28 cellular contexts compared by ENCODE assay signal in the genomic region with DNA sequence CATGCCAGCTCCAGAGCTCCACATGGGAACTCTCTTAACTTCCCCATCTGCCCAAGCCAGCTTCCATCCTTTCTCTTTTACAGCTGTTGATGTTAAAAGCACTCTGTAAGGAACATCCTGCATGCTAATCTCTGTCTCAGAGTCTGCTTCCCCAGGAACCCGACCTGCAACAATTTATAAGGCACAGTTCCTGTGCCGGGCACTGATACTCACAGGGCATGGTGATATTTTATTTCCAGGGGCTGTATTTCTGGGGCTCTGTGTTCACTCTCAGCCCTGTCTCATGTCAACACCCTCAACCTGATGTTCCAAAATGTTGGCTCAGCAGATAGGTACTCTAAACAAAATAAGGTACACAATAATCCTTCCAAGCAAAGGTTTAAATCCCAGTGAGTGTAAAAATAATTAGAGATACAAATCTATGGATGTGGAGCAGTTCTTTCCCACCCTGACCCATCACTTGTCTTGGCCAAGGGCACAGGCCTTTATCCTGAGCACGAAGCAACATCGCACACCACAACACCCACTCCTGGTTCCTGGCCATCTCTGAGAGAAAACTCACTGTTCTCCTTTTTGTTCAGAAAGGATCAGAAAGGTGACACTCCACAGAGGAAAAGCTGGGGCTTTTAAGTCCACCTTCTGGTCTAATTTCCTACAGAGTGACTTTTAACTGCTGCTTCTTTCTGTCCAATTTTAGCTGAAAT. TPM values are rescaled to one million over a fixed set of nuclear protein-coding genes. Genes with fewer than 3 reads are reported as not detected.
"Had no signal": no experiment of that assay in that cellular context is flagged by ENCODE, and none has a peak within 500 bp of the region (broad histone marks: within the 10 kb centered on the region; RNA-seq: fewer than 3 reads in every experiment).

No MANE protein-coding gene starts in this region.

- H3K9me3 ChIP-seq: esophagus squamous epithelium, left lung, lower lobe of right lung, ovary, psoas muscle, suprapubic skin, transverse colon, upper lobe of right lung, uterus had no signal

- H3K27ac ChIP-seq: coronary artery, esophagus squamous epithelium, left lung, lower lobe of right lung, ovary, psoas muscle, suprapubic skin, transverse colon, upper lobe of right lung, uterus had no signal

- H3K27me3 ChIP-seq: esophagus squamous epithelium, left lung, ovary, suprapubic skin, transverse colon, upper lobe of right lung, uterus had no signal

- H3K4me1 ChIP-seq: esophagus squamous epithelium, left lung, lower lobe of right lung, psoas muscle, suprapubic skin, transverse colon, upper lobe of right lung, uterus had no signal

- ATAC-seq: left lung; lower lobe of right lung; naive thymus-derived CD8-positive, alpha-beta T cell; psoas muscle; stimulated activated naive CD8-positive, alpha-beta T cell treated with anti-CD3 and anti-CD28 coated beads, Interleukin-15, amount 100 ng/mL, for 72 hours; upper lobe of right lung had no signal

- H3K36me3 ChIP-seq: esophagus squamous epithelium, left lung, lower lobe of right lung, ovary, suprapubic skin, transverse colon, upper lobe of right lung, uterus had no signal

- H3K4me3 ChIP-seq: coronary artery, esophagus squamous epithelium, left lung, lower lobe of right lung, ovary, psoas muscle, suprapubic skin, transverse colon, upper lobe of right lung, uterus had no signal

- DNase-seq: dermis blood vessel endothelial cell; effector memory CD4-positive, alpha-beta T cell; erythroblast; esophagus squamous epithelium; foreskin melanocyte; glutamatergic neuron; kidney; left lung; lower lobe of right lung; naive thymus-derived CD8-positive, alpha-beta T cell; occipital lobe; ovary; posterior cingulate gyrus; psoas muscle; small intestine; stimulated activated CD4-positive, alpha-beta T cell treated with anti-CD3 and anti-CD28 coated beads, Interleukin-15, amount 100 ng/mL, for 24 hours; stimulated activated CD4-positive, alpha-beta T cell treated with anti-CD3 and anti-CD28 coated beads, Interleukin-2, amount 100 ng/mL, for 48 hours; stimulated activated CD8-positive, alpha-beta memory T cell treated with anti-CD3 and anti-CD28 coated beads, Interleukin-4, amount 100 ng/mL, for 48 hours; stimulated activated naive CD4-positive, alpha-beta T cell; stimulated activated naive CD8-positive, alpha-beta T cell treated with anti-CD3 and anti-CD28 coated beads, Interleukin-15, amount 100 ng/mL, for 72 hours; transverse colon; upper lobe of right lung; uterus had no signal

RNA-seq across cellular contexts. Expression of gene C11orf87, which starts 44.8 kb away (rescaled TPM):
- total RNA-seq: dermis blood vessel endothelial cell; kidney; left lung; mesenteric fat pad; myocyte; naive thymus-derived CD8-positive, alpha-beta T cell; psoas muscle; renal cortical epithelial cell; transverse colon had no signal
- polyA plus RNA-seq: naive thymus-derived CD8-positive, alpha-beta T cell; ovary had no signal
